Comparison of ENCODE assay signal across 8 cellular contexts in genomic region chr7:6228865-6229264, GRCh38. TPM values are rescaled to one million over a fixed set of nuclear protein-coding genes. Genes with fewer than 3 reads are reported as not detected.
DNase-seq lines count a peak whose midpoint lies in the region; ATAC-seq and TF ChIP-seq lines count a peak whose summit lies in the region.

No MANE protein-coding gene starts in this region.

- intact Hi-C loops in natural killer cell (cut with micrococcal nuclease): loop anchor here (5.0 kb wide), 1 partner anchor 43 kb away; the partner anchor contains the start of gene CYTH3
- intact Hi-C loops in Calu3 (cut with micrococcal nuclease; ENCODE audit: unreplicated experiment): loop anchor here (5.0 kb wide), 1 partner anchor 43 kb away; the partner anchor contains the start of gene CYTH3

- DNase-seq in natural killer cell (no peak), endodermal cell (no peak), NCI-H187 treated with DMSO at 0.1 percent for 48 hours (lab: John Stamatoyannopoulos, UW) (no peak), mesenteric fat pad (ENCODE audit: low spot score) (no peak), Calu3 (no peak)
- DNase-seq in natural killer cell treated with Interleukin-12 subunit alpha and Interleukin-12 subunit beta and Interleukin-15 and Interleukin-18, amount 100 ng/mL, for 72 hours (ENCODE audit: low spot score): no peak

- H3K4me3 Mint-ChIP-seq in natural killer cell (peak overlapping the region; percentile 77), endodermal cell (no peak overlapping the region), Calu3 (ENCODE audit: low read depth, unreplicated experiment) (no peak overlapping the region)
- H3K4me3 Mint-ChIP-seq in natural killer cell treated with Interleukin-12 subunit alpha and Interleukin-12 subunit beta and Interleukin-15 and Interleukin-18, amount 100 ng/mL, for 72 hours: no peak overlapping the region

- H2AFZ ChIP-seq in parathyroid adenoma: no peak overlapping the region

- no peaks in the 10 kb centered on the region for H3K9me3 ChIP-seq in endodermal cell (ENCODE audit: control insufficient read depth, low read length)
- H3K9me3 ChIP-seq in parathyroid adenoma (ENCODE audit: control insufficient read depth, low read length): no peaks in the 10 kb centered on the region

- H3K4me1 Mint-ChIP-seq in natural killer cell: peaks cover 39 to 46% of the 10 kb centered on the region in 2 donors
- H3K4me1 Mint-ChIP-seq in natural killer cell treated with Interleukin-12 subunit alpha and Interleukin-12 subunit beta and Interleukin-15 and Interleukin-18, amount 100 ng/mL, for 72 hours (ENCODE audit: low read depth in 2 of 2): peaks cover 34 to 43% of the 10 kb centered on the region in 2 donors
- peaks cover 19% of the 10 kb centered on the region for H3K4me1 Mint-ChIP-seq in endodermal cell
- peaks cover 45% of the 10 kb centered on the region for H3K4me1 Mint-ChIP-seq in Calu3 (ENCODE audit: low read depth, unreplicated experiment)

- H3K4me1 ChIP-seq in endodermal cell (ENCODE audit: control insufficient read depth, insufficient read depth, low read length) (no peaks in the 10 kb centered on the region), parathyroid adenoma (no peaks in the 10 kb centered on the region)

- peak in 2 of 3 donors; percentile 78 to 86 for ATAC-seq in natural killer cell
- no peak for ATAC-seq in natural killer cell treated with Interleukin-12 subunit alpha and Interleukin-12 subunit beta and Interleukin-15 and Interleukin-18, amount 100 ng/mL, for 72 hours
- ATAC-seq in HG03575 (IDR thresholded peaks at IDR 0.05; ENCODE audit: extremely low read depth, insufficient number of reproducible peaks, low FRiP score, unreplicated experiment): peak; percentile 70

- H3K36me3 Mint-ChIP-seq in natural killer cell (no peaks in the 10 kb centered on the region), endodermal cell (ENCODE audit: low read depth) (no peaks in the 10 kb centered on the region), Calu3 (ENCODE audit: insufficient read depth, unreplicated experiment) (peaks cover 6% of the 10 kb centered on the region)
- H3K36me3 Mint-ChIP-seq in natural killer cell treated with Interleukin-12 subunit alpha and Interleukin-12 subunit beta and Interleukin-15 and Interleukin-18, amount 100 ng/mL, for 72 hours: no peaks in the 10 kb centered on the region

- WGBS in endodermal cell (ENCODE audit: insufficient coverage in 1 of 2, insufficient read length in 1 of 2), 2 experiments: 97% methylated on average over 4 of the region's 4 CpGs; no CpG with 5 or more reads in 1 of the 2 experiments

- H3K4me2 ChIP-seq in parathyroid adenoma (ENCODE audit: low read length): no peak overlapping the region

- H3K9me3 Mint-ChIP-seq in natural killer cell (no peaks in the 10 kb centered on the region), endodermal cell (peaks cover 5% of the 10 kb centered on the region), Calu3 (ENCODE audit: low read depth, unreplicated experiment) (no peaks in the 10 kb centered on the region)
- no peaks in the 10 kb centered on the region for H3K9me3 Mint-ChIP-seq in natural killer cell treated with Interleukin-12 subunit alpha and Interleukin-12 subunit beta and Interleukin-15 and Interleukin-18, amount 100 ng/mL, for 72 hours

- H3K4me3 ChIP-seq in endodermal cell (ENCODE audit: low read length): no peak overlapping the region
- no peak overlapping the region for H3K4me3 ChIP-seq in parathyroid adenoma (ENCODE audit: low read depth, low read length)

- H3K27ac ChIP-seq in endodermal cell (ENCODE audit: low read depth, low read length) (peak overlapping the region; percentile 87), parathyroid adenoma (peak overlapping the region; percentile 12)

- no peaks in the 10 kb centered on the region for H3K27me3 ChIP-seq in endodermal cell (ENCODE audit: control insufficient read depth, insufficient read depth, low read length, poor library complexity, severe bottlenecking)
- no peaks in the 10 kb centered on the region for H3K27me3 ChIP-seq in parathyroid adenoma (ENCODE audit: control insufficient read depth, insufficient read depth, low read length)

- H3K36me3 ChIP-seq in endodermal cell (ENCODE audit: control insufficient read depth, insufficient read depth, low read length) (no peaks in the 10 kb centered on the region), parathyroid adenoma (ENCODE audit: control insufficient read depth, insufficient read depth, low read length) (no peaks in the 10 kb centered on the region)

- peak overlapping the region; percentile 39 to 64 for H3K27ac Mint-ChIP-seq in natural killer cell
- peak overlapping the region in 1 of 2 donors; percentile 48 for H3K27ac Mint-ChIP-seq in natural killer cell treated with Interleukin-12 subunit alpha and Interleukin-12 subunit beta and Interleukin-15 and Interleukin-18, amount 100 ng/mL, for 72 hours
- peak overlapping the region; percentile 58 for H3K27ac Mint-ChIP-seq in endodermal cell
- H3K27ac Mint-ChIP-seq in Calu3 (ENCODE audit: unreplicated experiment): no peak overlapping the region

- no TSS peak for BruUV-seq in Calu3 (replicated peaks; lab: Mats Ljungman, UMichigan)

- CTCF ChIA-PET in Calu3 (lab: Charles Lee): interaction anchor here (0.6 kb wide), 1 partner anchor 13 kb away, joined by 3 read pairs; no protein-coding TSS in a partner anchor

- TF ChIP-seq CTCF in natural killer cell (IDR thresholded peaks at IDR 0.05) (no peak), endodermal cell (conservative IDR thresholded peaks at IDR 0.05) (no peak), parathyroid adenoma (IDR thresholded peaks at IDR 0.05) (no peak), Calu3 (IDR thresholded peaks at IDR 0.05; ENCODE audit: unreplicated experiment) (no peak)

- H3K9ac ChIP-seq in endodermal cell (ENCODE audit: extremely low read depth, low read length, poor library complexity, severe bottlenecking) (no peak overlapping the region), parathyroid adenoma (no peak overlapping the region)

- peaks cover 11% of the 10 kb centered on the region for H3K79me2 ChIP-seq in parathyroid adenoma

- H3K27me3 Mint-ChIP-seq in natural killer cell (ENCODE audit: low read depth in 2 of 2) (peaks cover 0 to 2% of the 10 kb centered on the region in 2 donors), endodermal cell (ENCODE audit: insufficient read depth) (no peaks in the 10 kb centered on the region), Calu3 (ENCODE audit: unreplicated experiment) (no peaks in the 10 kb centered on the region)
- peaks cover 0 to 19% of the 10 kb centered on the region in 2 donors for H3K27me3 Mint-ChIP-seq in natural killer cell treated with Interleukin-12 subunit alpha and Interleukin-12 subunit beta and Interleukin-15 and Interleukin-18, amount 100 ng/mL, for 72 hours

RNA-seq across cellular contexts. Expression of gene CYTH3, which starts 43.6 kb away (rescaled TPM):
- total RNA-seq in natural killer cell (10 to 100 TPM in 2 of 3 donors, 1 to 10 TPM in 1; 7.7 to 42.6 (median 13.6) TPM), endodermal cell (10 to 100 TPM; 10.6 to 10.8 TPM), mesenteric fat pad (36.1 TPM), Calu3 (2022) (47.2 and 73.4 TPM in 2 replicates)
- 1 to 10 TPM in 1 of 2 donors, under 1 TPM in 1; 0.64 to 5.4 TPM for total RNA-seq in natural killer cell treated with Interleukin-12 subunit alpha and Interleukin-12 subunit beta and Interleukin-15 and Interleukin-18, amount 100 ng/mL, for 72 hours
- 17.0 TPM for polyA plus RNA-seq in endodermal cell (2013, experiment 1 of 2)
- 16.5 TPM for polyA plus RNA-seq in endodermal cell (2013, experiment 2 of 2)

Comparison
In these comparisons a context has a peak if more than half of its experiments do, and no peak if none do; other contexts are left out.
1. ATAC-seq: peak in natural killer cell (2 of 3) and HG03575 (single experiment); none in natural killer cell treated with Interleukin-12 subunit alpha and Interleukin-12 subunit beta and Interleukin-15 and Interleukin-18, amount 100 ng/mL, for 72 hours (0 of 2).